9 cellular contexts compared by ENCODE assay signal in genomic region chr1:54272772-54273091, GRCh38.
DNase-seq lines count a peak whose midpoint lies in the region; ATAC-seq and TF ChIP-seq lines count a peak whose summit lies in the region.
"Had no signal": no experiment of that assay in that cellular context is flagged by ENCODE, and none has a peak within 500 bp of the region (broad histone marks: within the 10 kb centered on the region; RNA-seq: fewer than 3 reads in every experiment).

No MANE protein-coding gene starts in this region.

- no peak for TF ChIP-seq CTCF in CD4-positive, alpha-beta T cell (IDR thresholded peaks at IDR 0.05)
- no peak for TF ChIP-seq CTCF in activated CD8-positive, alpha-beta T cell treated with anti-CD3 and anti-CD28 coated beads for 36 hours (IDR thresholded peaks at IDR 0.05)
- TF ChIP-seq CTCF in gastroesophageal sphincter (IDR thresholded peaks at IDR 0.05) (no peak), prostate gland (IDR thresholded peaks at IDR 0.05) (peak in 1 of 4 experiments; percentile 47)

- H3K4me1 Mint-ChIP-seq in CD4-positive, alpha-beta T cell (ENCODE audit: low read depth), result peaks cover 52% of the 10 kb centered on the region
- peaks cover 37% of the 10 kb centered on the region for H3K4me1 Mint-ChIP-seq in activated CD8-positive, alpha-beta T cell treated with anti-CD3 and anti-CD28 coated beads for 36 hours (ENCODE audit: low read depth)

- peaks cover 10% of the 10 kb centered on the region for H3K36me3 Mint-ChIP-seq in CD4-positive, alpha-beta T cell (ENCODE audit: low read depth)
- H3K36me3 Mint-ChIP-seq in activated CD8-positive, alpha-beta T cell treated with anti-CD3 and anti-CD28 coated beads for 36 hours (ENCODE audit: low read depth), result peaks cover 4% of the 10 kb centered on the region

- DNase-seq in CD4-positive, alpha-beta T cell, result no peak
- DNase-seq in activated CD8-positive, alpha-beta T cell treated with anti-CD3 and anti-CD28 coated beads for 36 hours, result no peak
- DNase-seq in prostate gland (ENCODE audit: low spot score) (no peak), G401 (ENCODE audit: low spot score) (no peak)
- no peak for DNase-seq in activated T-cell treated with anti-CD3 and anti-CD28 coated beads, Interleukin-2, amount 50 U/mL, for 48 hours
- DNase-seq: activated gamma-delta T cell had no signal

- H3K9me3 ChIP-seq in CD4-positive, alpha-beta T cell (ENCODE audit: control insufficient read depth, low read length), result no peaks in the 10 kb centered on the region
- no peaks in the 10 kb centered on the region for H3K9me3 ChIP-seq in gastroesophageal sphincter
- H3K9me3 ChIP-seq in prostate gland, result no peaks in the 10 kb centered on the region

- H3K9me3 Mint-ChIP-seq in CD4-positive, alpha-beta T cell, result no peaks in the 10 kb centered on the region
- no peaks in the 10 kb centered on the region for H3K9me3 Mint-ChIP-seq in activated CD8-positive, alpha-beta T cell treated with anti-CD3 and anti-CD28 coated beads for 36 hours

- no peak overlapping the region for H3K4me3 Mint-ChIP-seq in CD4-positive, alpha-beta T cell
- H3K4me3 Mint-ChIP-seq in activated CD8-positive, alpha-beta T cell treated with anti-CD3 and anti-CD28 coated beads for 36 hours, result no peak overlapping the region

- WGBS in gastroesophageal sphincter (ENCODE audit: low coverage in 1 of 2), 2 donors, result 67% methylated on average over 1 of the region's 4 CpGs; no CpG with 5 or more reads in 1 of the 2 donors
- WGBS in prostate gland, result 74% methylated on average over 4 of the region's 4 CpGs

- in situ Hi-C loops in G401 (cut with HindIII; ENCODE audit: low sequenced_read_pairs), result no loop called here

- peak overlapping the region; percentile 36 for H3K27ac Mint-ChIP-seq in CD4-positive, alpha-beta T cell
- no peak overlapping the region for H3K27ac Mint-ChIP-seq in activated CD8-positive, alpha-beta T cell treated with anti-CD3 and anti-CD28 coated beads for 36 hours

- H3K4me3 ChIP-seq in gastroesophageal sphincter, result peak overlapping the region in 1 of 2 donors; percentile 31
- no peak overlapping the region for H3K4me3 ChIP-seq in prostate gland

- TF ChIP-seq POLR2A in gastroesophageal sphincter (IDR thresholded peaks at IDR 0.05) (no peak), prostate gland (IDR thresholded peaks at IDR 0.05) (no peak)

- TF ChIP-seq EP300 in gastroesophageal sphincter (IDR thresholded peaks at IDR 0.05), result no peak

- no peak for ATAC-seq in CD4-positive, alpha-beta T cell (ENCODE audit: poor library complexity)
- ATAC-seq in activated CD8-positive, alpha-beta T cell treated with anti-CD3 and anti-CD28 coated beads for 36 hours, result peak; percentile 29
- ATAC-seq in gastroesophageal sphincter (no peak), HG03565 (IDR thresholded peaks at IDR 0.05; ENCODE audit: unreplicated experiment) (no peak), HG03442 (IDR thresholded peaks at IDR 0.05; ENCODE audit: unreplicated experiment) (no peak)

- H3K27me3 ChIP-seq in CD4-positive, alpha-beta T cell (ENCODE audit: control insufficient read depth, insufficient read depth, low read length), result no peaks in the 10 kb centered on the region
- H3K27me3 ChIP-seq in gastroesophageal sphincter (no peaks in the 10 kb centered on the region), prostate gland (replicated peaks; ENCODE audit: insufficient read depth) (no peaks in the 10 kb centered on the region)

- H3K36me3 ChIP-seq in gastroesophageal sphincter, result no peaks in the 10 kb centered on the region
- H3K36me3 ChIP-seq in prostate gland, result no peaks in the 10 kb centered on the region

- intact Hi-C loops in CD4-positive, alpha-beta T cell (cut with DNase I, micrococcal nuclease), result no loop called here
- intact Hi-C loops in activated CD8-positive, alpha-beta T cell treated with anti-CD3 and anti-CD28 coated beads for 36 hours (cut with micrococcal nuclease), result no loop called here
- intact Hi-C loops in prostate gland (cut with DNase I), result loop anchor here (1.0 to 2.0 kb wide), 2 partner anchors 134 to 215 kb away; partner anchors contain the start of gene SSBP3

- no peak overlapping the region for H3K27ac ChIP-seq in CD4-positive, alpha-beta T cell (ENCODE audit: low read depth, low read length)
- peak overlapping the region; percentile 64 to 98 (median 96) for H3K27ac ChIP-seq in gastroesophageal sphincter
- peak overlapping the region; percentile 80 to 86 for H3K27ac ChIP-seq in prostate gland

- no peaks in the 10 kb centered on the region for H3K27me3 Mint-ChIP-seq in CD4-positive, alpha-beta T cell
- no peaks in the 10 kb centered on the region for H3K27me3 Mint-ChIP-seq in activated CD8-positive, alpha-beta T cell treated with anti-CD3 and anti-CD28 coated beads for 36 hours

- peaks cover 16 to 99% (median 66%) of the 10 kb centered on the region in 3 donors for H3K4me1 ChIP-seq in gastroesophageal sphincter
- peaks cover 41% of the 10 kb centered on the region for H3K4me1 ChIP-seq in prostate gland (replicated peaks)

- CTCF ChIA-PET in CD4-positive, alpha-beta T cell (lab: Charles Lee), result interaction anchor here (1.2 kb wide), 1 partner anchor 216 kb away, joined by 3 read pairs; no protein-coding TSS in a partner anchor
- CTCF ChIA-PET in activated CD8-positive, alpha-beta T cell treated with anti-CD3 and anti-CD28 coated beads for 36 hours (lab: Charles Lee), result interaction anchor here (0.6 to 0.7 kb wide), 2 partner anchors 192 to 216 kb away, joined by 3 to 4 read pairs; no protein-coding TSS in a partner anchor

- POLR2A ChIA-PET in CD4-positive, alpha-beta T cell (lab: Charles Lee), result interaction anchor here (1.0 kb wide), 1 partner anchor 217 kb away, joined by 3 read pairs; no protein-coding TSS in a partner anchor
- POLR2A ChIA-PET in activated CD8-positive, alpha-beta T cell treated with anti-CD3 and anti-CD28 coated beads for 36 hours (lab: Charles Lee), result interaction anchor here (0.6 kb wide), 1 partner anchor 31 kb away, joined by 3 read pairs; no protein-coding TSS in a partner anchor
